ENCODE assay signal across 24 cellular contexts in genomic region chr15:31020542-31020941, GRCh38.
"Had no signal": no experiment of that assay in that cellular context is flagged by ENCODE, and none has a peak within 500 bp of the region (broad histone marks: within the 10 kb centered on the region; RNA-seq: fewer than 3 reads in every experiment).

No MANE protein-coding gene starts in this region.

- H3K27ac ChIP-seq: ascending aorta, breast epithelium, esophagus muscularis mucosa, heart right ventricle, neural progenitor cell, right lobe of liver, thoracic aorta, upper lobe of left lung, vagina, WERI-Rb-1 had no signal

- H3K27me3 ChIP-seq: ascending aorta, breast epithelium, esophagus muscularis mucosa, heart right ventricle, neural progenitor cell, right lobe of liver, upper lobe of left lung, vagina had no signal

- H2AFZ ChIP-seq: neural progenitor cell had no signal

- H3K4me3 ChIP-seq: ascending aorta, breast epithelium, esophagus muscularis mucosa, heart right ventricle, neural progenitor cell, right lobe of liver, thoracic aorta, upper lobe of left lung, vagina had no signal

- DNase-seq: activated CD4-positive, alpha-beta memory T cell treated with anti-CD3 and anti-CD28 coated beads for 36 hours; activated CD4-positive, alpha-beta T cell treated with anti-CD3 and anti-CD28 coated beads, Interleukin-2, amount 10 ng/mL, durations not matched to agents 24 days and 14 days; activated CD4-positive, CD25-positive, alpha-beta regulatory T cell treated with anti-CD3 and anti-CD28 coated beads, Interleukin-2, amount 50 U/mL, for 72 hours; activated CD8-positive, alpha-beta memory T cell treated with anti-CD3 and anti-CD28 coated beads, Interleukin-2, amount 50 U/mL, for 48 hours; activated gamma-delta T cell; activated naive CD4-positive, alpha-beta T cell treated with anti-CD3 and anti-CD28 coated beads, Interleukin-2, amount 10 ng/mL, durations not matched to agents 7 days and 5 days; activated naive CD8-positive, alpha-beta T cell treated with anti-CD3 and anti-CD28 coated beads, Interleukin-2, amount 10 ng/mL, durations not matched to agents 7 days and 5 days; activated T-cell treated with anti-CD3 and anti-CD28 coated beads, Interleukin-2, amount 50 U/mL, for 24 hours; central memory CD4-positive, alpha-beta T cell; foreskin melanocyte; heart right ventricle; midbrain; natural killer cell; occipital lobe; right lobe of liver; stimulated activated CD4-positive, alpha-beta T cell treated with anti-CD3 and anti-CD28 coated beads, Interleukin-4, amount 100 ng/mL, for 1 hour; upper lobe of left lung; WERI-Rb-1 had no signal

- H3K9ac ChIP-seq: neural progenitor cell had no signal

- ATAC-seq: heart right ventricle, natural killer cell had no signal

- H3K4me1 ChIP-seq: ascending aorta, breast epithelium, right lobe of liver had no signal

- H3K9me3 ChIP-seq: ascending aorta, breast epithelium, esophagus muscularis mucosa, heart right ventricle, right lobe of liver, thoracic aorta, upper lobe of left lung, vagina had no signal

- H3K36me3 ChIP-seq: ascending aorta, breast epithelium, esophagus muscularis mucosa, heart right ventricle, neural progenitor cell, right lobe of liver, thoracic aorta, upper lobe of left lung, vagina, WERI-Rb-1 had no signal

- H3K4me2 ChIP-seq: neural progenitor cell had no signal
